ENCODE assay signal across 1 cellular context in genomic region chr7:81158189-81158588, GRCh38.
TF ChIP-seq lines count a peak whose summit lies in the region.

No MANE protein-coding gene starts in this region.

TF ChIP-seq in K562, 482 proteins besides CTCF, POLR2A, EP300 and RAD21 (continued from another document):
- TF ChIP-seq MEF2A (IDR thresholded peaks at IDR 0.05; ENCODE audit: control insufficient read depth, low read depth, low read length) (no peak), KAT2B (IDR thresholded peaks at IDR 0.05; ENCODE audit: low read depth, low read length) (no peak), ZNF79 (CRISPR knock-in tag; IDR thresholded peaks at IDR 0.05; ENCODE audit: low read depth) (no peak), POLR2AphosphoS5 (IDR thresholded peaks at IDR 0.05; ENCODE audit: control insufficient read depth, insufficient read depth, low read depth, low read length) (no peak), PHB (CRISPR knock-in tag; IDR thresholded peaks at IDR 0.05) (no peak), CBX1 (IDR thresholded peaks at IDR 0.05; ENCODE audit: low read depth) (no peak), SAFB (IDR thresholded peaks at IDR 0.05; ENCODE audit: borderline replicate concordance, low read depth, low read length) (no peak), SIN3B (IDR thresholded peaks at IDR 0.05; ENCODE audit: low read depth) (no peak), CEBPB (tag; IDR thresholded peaks at IDR 0.05) (no peak), STAT6 (CRISPR knock-in tag; IDR thresholded peaks at IDR 0.05) (no peak), NCOA1 (IDR thresholded peaks at IDR 0.05; ENCODE audit: low read depth) (no peak)
- TF ChIP-seq, protein P1, sequence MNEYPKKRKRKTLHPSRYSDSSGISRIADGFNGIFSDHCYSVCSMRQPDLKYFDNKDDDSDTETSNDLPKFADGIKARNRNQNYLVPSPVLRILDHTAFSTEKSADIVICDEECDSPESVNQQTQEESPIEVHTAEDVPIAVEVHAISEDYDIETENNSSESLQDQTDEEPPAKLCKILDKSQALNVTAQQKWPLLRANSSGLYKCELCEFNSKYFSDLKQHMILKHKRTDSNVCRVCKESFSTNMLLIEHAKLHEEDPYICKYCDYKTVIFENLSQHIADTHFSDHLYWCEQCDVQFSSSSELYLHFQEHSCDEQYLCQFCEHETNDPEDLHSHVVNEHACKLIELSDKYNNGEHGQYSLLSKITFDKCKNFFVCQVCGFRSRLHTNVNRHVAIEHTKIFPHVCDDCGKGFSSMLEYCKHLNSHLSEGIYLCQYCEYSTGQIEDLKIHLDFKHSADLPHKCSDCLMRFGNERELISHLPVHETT (CRISPR knock-in tag; conservative IDR thresholded peaks at IDR 0.05 in 1 of 2, IDR thresholded peaks at IDR 0.05 in 1 of 2), result no peak
- TF ChIP-seq, protein P2, sequence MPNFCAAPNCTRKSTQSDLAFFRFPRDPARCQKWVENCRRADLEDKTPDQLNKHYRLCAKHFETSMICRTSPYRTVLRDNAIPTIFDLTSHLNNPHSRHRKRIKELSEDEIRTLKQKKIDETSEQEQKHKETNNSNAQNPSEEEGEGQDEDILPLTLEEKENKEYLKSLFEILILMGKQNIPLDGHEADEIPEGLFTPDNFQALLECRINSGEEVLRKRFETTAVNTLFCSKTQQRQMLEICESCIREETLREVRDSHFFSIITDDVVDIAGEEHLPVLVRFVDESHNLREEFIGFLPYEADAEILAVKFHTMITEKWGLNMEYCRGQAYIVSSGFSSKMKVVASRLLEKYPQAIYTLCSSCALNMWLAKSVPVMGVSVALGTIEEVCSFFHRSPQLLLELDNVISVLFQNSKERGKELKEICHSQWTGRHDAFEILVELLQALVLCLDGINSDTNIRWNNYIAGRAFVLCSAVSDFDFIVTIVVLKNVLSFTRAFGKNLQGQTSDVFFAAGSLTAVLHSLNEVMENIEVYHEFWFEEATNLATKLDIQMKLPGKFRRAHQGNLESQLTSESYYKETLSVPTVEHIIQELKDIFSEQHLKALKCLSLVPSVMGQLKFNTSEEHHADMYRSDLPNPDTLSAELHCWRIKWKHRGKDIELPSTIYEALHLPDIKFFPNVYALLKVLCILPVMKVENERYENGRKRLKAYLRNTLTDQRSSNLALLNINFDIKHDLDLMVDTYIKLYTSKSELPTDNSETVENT (CRISPR knock-in tag; IDR thresholded peaks at IDR 0.05), result no peak
